1 cellular context compared by ENCODE assay signal in the genomic region with DNA sequence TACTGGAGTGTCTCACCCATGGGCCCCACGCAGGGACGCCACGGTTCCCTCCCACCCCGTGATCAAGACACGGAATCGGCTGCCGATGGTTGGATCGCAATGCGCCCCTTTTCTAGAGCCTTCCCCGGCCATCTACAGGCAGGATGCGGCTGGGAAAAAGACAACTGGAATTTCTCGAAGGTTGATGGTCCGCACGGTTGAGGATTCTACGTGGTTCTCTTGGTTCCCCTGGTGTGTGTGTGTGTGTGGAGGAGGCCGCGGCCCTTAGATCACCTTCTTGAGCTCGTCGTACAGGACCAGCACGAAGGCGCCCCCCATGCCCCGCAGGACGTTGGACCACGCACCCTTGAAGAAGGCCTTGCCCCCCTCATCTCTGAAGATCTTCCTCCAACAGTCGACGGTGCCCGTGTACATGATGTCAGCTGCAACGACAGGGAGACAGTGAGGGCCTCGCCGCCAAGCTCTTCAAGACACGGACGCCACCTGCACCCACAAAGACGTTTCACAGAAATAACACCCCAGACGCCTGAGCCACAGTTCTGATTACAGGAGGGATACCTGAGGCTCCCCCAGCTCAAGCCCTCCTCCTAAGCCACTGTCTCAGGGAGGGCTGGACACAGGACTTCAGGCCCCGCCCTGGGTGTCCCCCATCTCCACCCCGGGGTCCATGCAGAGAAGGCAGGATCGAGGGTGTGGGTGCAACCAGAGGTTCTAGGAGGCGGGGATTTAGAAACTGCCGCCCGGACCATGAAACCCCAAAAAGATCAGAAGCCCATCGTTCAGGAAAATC.
A peak's percentile ranks its signal among the peaks of the same experiment; 100 is the strongest.
TF ChIP-seq lines count a peak whose summit lies in the region.

No MANE protein-coding gene starts in this region.

TF ChIP-seq in endothelial cell of umbilical vein, 7 proteins besides CTCF, POLR2A, EP300 and RAD21:
- TF ChIP-seq POLR2AphosphoS5 (IDR thresholded peaks at IDR 0.05; ENCODE audit: insufficient read depth, low read depth, low read length) (peak; percentile 23), MYC (IDR thresholded peaks at IDR 0.05; ENCODE audit: low read depth, low read length) (no peak)
